Comparison of ENCODE assay signal across 20 cellular contexts in the genomic region with DNA sequence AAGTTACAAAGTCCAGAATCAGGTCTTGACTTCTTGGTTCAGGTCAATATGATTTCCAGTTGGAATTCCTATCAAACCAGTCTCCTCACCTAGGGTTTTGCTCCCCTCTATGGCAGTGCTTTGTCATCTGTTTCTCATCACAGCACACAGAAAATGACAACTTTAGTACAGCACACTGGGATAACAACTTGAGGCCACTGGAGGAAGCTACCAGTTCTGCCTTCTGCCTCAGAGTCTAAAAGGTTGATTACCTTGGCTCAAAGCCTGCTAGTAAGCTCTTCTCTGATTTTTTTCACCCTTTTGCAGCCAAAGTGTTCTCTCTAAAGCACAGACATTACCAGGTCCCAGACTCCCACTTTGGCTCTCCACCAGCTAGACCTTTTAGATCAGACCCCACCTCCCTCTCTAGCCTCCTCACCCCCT. TPM values are rescaled to one million over a fixed set of nuclear protein-coding genes. Genes with fewer than 3 reads are reported as not detected.
DNase-seq lines count a peak whose midpoint lies in the region; ATAC-seq and TF ChIP-seq lines count a peak whose summit lies in the region.
"Had no signal": no experiment of that assay in that cellular context is flagged by ENCODE, and none has a peak within 500 bp of the region (broad histone marks: within the 10 kb centered on the region; RNA-seq: fewer than 3 reads in every experiment).

No MANE protein-coding gene starts in this region.

- DNase-seq in GM03348 (ENCODE audit: low spot score) = peak; percentile 35
- DNase-seq in fibroblast of mammary gland (ENCODE audit: low read depth) = peak; percentile 83
- peak; percentile 26 for DNase-seq in renal cortical epithelial cell (ENCODE audit: low read depth)
- no peak for DNase-seq in H7
- DNase-seq in NCI-H1105 (lab: John Stamatoyannopoulos, UW) = no peak
- no peak for DNase-seq in ureter (ENCODE audit: low spot score)
- DNase-seq: activated naive CD8-positive, alpha-beta T cell treated with anti-CD3 and anti-CD28 coated beads for 36 hours; dorsolateral prefrontal cortex; erythroblast; lower lobe of right lung; NCI-H1436 treated with DMSO at 0.1 percent for 48 hours; NCI-H2171; stimulated activated naive CD4-positive, alpha-beta T cell; T1000; tibial artery had no signal

- H3K36me3 ChIP-seq in H7 (replicated peaks; ENCODE audit: control insufficient read depth, insufficient read depth, low read length) = no peaks in the 10 kb centered on the region
- H3K36me3 ChIP-seq: lower lobe of right lung, right atrium auricular region, tibial artery had no signal

- H3K27ac ChIP-seq in VCaP = peak overlapping the region; percentile 25
- H3K27ac ChIP-seq: lower lobe of right lung, right atrium auricular region, tibial artery had no signal

- ATAC-seq in HG02938 (IDR thresholded peaks at IDR 0.05; ENCODE audit: unreplicated experiment) = no peak
- ATAC-seq: activated CD4-positive, CD25-positive, alpha-beta regulatory T cell treated with anti-CD3 and anti-CD28 coated beads, Interleukin-2, amount 50 U/mL, for 24 hours; lower lobe of right lung had no signal

- H3K27me3 ChIP-seq in H7 (ENCODE audit: control insufficient read depth, insufficient read depth, low read length) = no peaks in the 10 kb centered on the region
- H3K27me3 ChIP-seq: right atrium auricular region had no signal

- H3K4me3 ChIP-seq in fibroblast of mammary gland (ENCODE audit: control insufficient read depth, low read depth, low read length) = no peak overlapping the region
- H3K4me3 ChIP-seq in H7 (ENCODE audit: insufficient read depth, low read depth, low read length) = no peak overlapping the region
- H3K4me3 ChIP-seq: dorsolateral prefrontal cortex, lower lobe of right lung, right atrium auricular region, tibial artery had no signal

- TF ChIP-seq CTCF in VCaP (conservative IDR thresholded peaks at IDR 0.05) (no peak), fibroblast of mammary gland (conservative IDR thresholded peaks at IDR 0.05; ENCODE audit: control insufficient read depth, insufficient read depth, low read depth, low read length) (no peak)

RNA-seq across cellular contexts. Expression of a gene that starts 24.8 kb away (rescaled TPM):
- total RNA-seq in renal cortical epithelial cell = 18.8 and 35.3 TPM in 2 replicates
- 32.6 and 42.3 TPM in 2 replicates for total RNA-seq in H7 (2014; rRNA removed; shearing (Covaris generic))
- total RNA-seq in ureter = 7.0 TPM
- total RNA-seq: H4 had no signal

Comparison
In these comparisons a context has a peak if more than half of its experiments do, and no peak if none do; other contexts are left out.
1. DNase-seq: peak in GM03348 (single experiment), fibroblast of mammary gland (single experiment) and renal cortical epithelial cell (single experiment); none in H7 (single experiment), NCI-H1105 (single experiment) and ureter (single experiment).